ENCODE assay signal across 11 cellular contexts in genomic region chr3:56788506-56788905, GRCh38. TPM values are rescaled to one million over a fixed set of nuclear protein-coding genes. Genes with fewer than 3 reads are reported as not detected.
DNase-seq lines count a peak whose midpoint lies in the region; ATAC-seq and TF ChIP-seq lines count a peak whose summit lies in the region.
"Had no signal": no experiment of that assay in that cellular context is flagged by ENCODE, and none has a peak within 500 bp of the region (broad histone marks: within the 10 kb centered on the region; RNA-seq: fewer than 3 reads in every experiment).

No MANE protein-coding gene starts in this region.

- H3K27ac ChIP-seq in mammary epithelial cell (ENCODE audit: insufficient read depth, low read depth, low read length) (no peak overlapping the region), mucosa of rectum (ENCODE audit: low read depth in 2 of 2, low read length in 2 of 2) (peak overlapping the region; percentile 43 to 46), transverse colon (peak overlapping the region; percentile 39 to 60 (median 53))
- H3K27ac ChIP-seq: BLaER1 had no signal

- H3K9me3 ChIP-seq in mammary epithelial cell (replicated peaks; ENCODE audit: insufficient read depth, low read length) (no peaks in the 10 kb centered on the region), mucosa of rectum (ENCODE audit: control insufficient read depth in 2 of 2, low read length in 2 of 2) (no peaks in the 10 kb centered on the region), transverse colon (no peaks in the 10 kb centered on the region)
- H3K9me3 ChIP-seq: BLaER1, HAP-1 had no signal

- peaks cover 91% of the 10 kb centered on the region for H3K79me2 ChIP-seq in mammary epithelial cell (ENCODE audit: insufficient read depth, low read length)

- no TSS peak for BruUV-seq in MCF 10A (replicated peaks; lab: Mats Ljungman, UMichigan)
- no TSS peak for BruUV-seq in mammary epithelial cell (replicated peaks; lab: Mats Ljungman, UMichigan)

- TF ChIP-seq CTCF in MCF 10A (IDR thresholded peaks at IDR 0.05; ENCODE audit: unreplicated experiment) (no peak), mammary epithelial cell (conservative IDR thresholded peaks at IDR 0.05 in 1 of 2, IDR thresholded peaks at IDR 0.05 in 1 of 2; ENCODE audit: extremely low read depth in 1 of 2, insufficient read depth in 1 of 2, low read depth in 1 of 2, low read length in 2 of 2) (no peak), transverse colon (IDR thresholded peaks at IDR 0.05) (no peak)

- DNase-seq in MCF 10A (ENCODE audit: unreplicated experiment), result no peak
- no peak for DNase-seq in mammary epithelial cell
- no peak for DNase-seq in transverse colon
- no peak for DNase-seq in effector CD4-positive, alpha-beta T cell
- DNase-seq in ACHN, result no peak
- DNase-seq: nephron progenitor cell had no signal

- 42% methylated on average over 2 of the region's 2 CpGs for WGBS in mammary epithelial cell (ENCODE audit: low coverage, missing lambda C conversion rate)
- WGBS in transverse colon (ENCODE audit: low coverage in 1 of 2), 2 donors, result 20 to 85% methylated on average over 1 to 2 of the region's 2 CpGs

- peaks cover under 1% of the 10 kb centered on the region for H3K9me3 Mint-ChIP-seq in MCF 10A (ENCODE audit: unreplicated experiment)
- no peaks in the 10 kb centered on the region for H3K9me3 Mint-ChIP-seq in activated naive CD4-positive, alpha-beta T cell treated with anti-CD3 and anti-CD28 coated beads, Interleukin-2, amount 50 U/mL, for 24 hours
- H3K9me3 Mint-ChIP-seq: nephron progenitor cell had no signal

- H3K27me3 Mint-ChIP-seq in MCF 10A (ENCODE audit: insufficient read depth, unreplicated experiment), result no peaks in the 10 kb centered on the region
- no peaks in the 10 kb centered on the region for H3K27me3 Mint-ChIP-seq in activated naive CD4-positive, alpha-beta T cell treated with anti-CD3 and anti-CD28 coated beads, Interleukin-2, amount 50 U/mL, for 24 hours

- in situ Hi-C loops in mammary epithelial cell (cut with MboI; ENCODE audit: low sequenced_read_pairs in 2 of 2) (no loop called here), transverse colon (cut with MboI; ENCODE audit: low pct_ligation_motif_present in 1 of 4, low pct_unique_long_range_greater_than_20kb in 1 of 4, low sequenced_read_pairs in 3 of 4) (no loop called here), ACHN (cut with HindIII; ENCODE audit: low pct_ligation_motif_present, low pct_unique_long_range_greater_than_20kb, low sequenced_read_pairs) (no loop called here)

- no peak for TF ChIP-seq EP300 in transverse colon (IDR thresholded peaks at IDR 0.05; ENCODE audit: low read depth)

- H3K4me3 ChIP-seq in mammary epithelial cell (replicated peaks in 1 of 3; ENCODE audit: insufficient read depth in 1 of 3, low read depth in 2 of 3, low read length in 3 of 3) (no peak overlapping the region), mucosa of rectum (ENCODE audit: low read length in 2 of 2) (no peak overlapping the region), transverse colon (no peak overlapping the region)
- H3K4me3 ChIP-seq: BLaER1, HAP-1 had no signal

- ATAC-seq in GM18868 (IDR thresholded peaks at IDR 0.05; ENCODE audit: unreplicated experiment), result no peak

- H3K4me3 Mint-ChIP-seq in MCF 10A (ENCODE audit: unreplicated experiment), result no peak overlapping the region
- H3K4me3 Mint-ChIP-seq in activated naive CD4-positive, alpha-beta T cell treated with anti-CD3 and anti-CD28 coated beads, Interleukin-2, amount 50 U/mL, for 24 hours, result peak overlapping the region; percentile 64
- H3K4me3 Mint-ChIP-seq: nephron progenitor cell had no signal

- no peaks in the 10 kb centered on the region for H3K36me3 Mint-ChIP-seq in MCF 10A (ENCODE audit: insufficient read depth, unreplicated experiment)
- H3K36me3 Mint-ChIP-seq in activated naive CD4-positive, alpha-beta T cell treated with anti-CD3 and anti-CD28 coated beads, Interleukin-2, amount 50 U/mL, for 24 hours, result peaks cover 12% of the 10 kb centered on the region

- dilution Hi-C loops in mammary epithelial cell (cut with HindIII; ENCODE audit: low sequenced_read_pairs), result no loop called here

- H3K36me3 ChIP-seq in mammary epithelial cell (ENCODE audit: insufficient read depth, low read length) (no peaks in the 10 kb centered on the region), mucosa of rectum (ENCODE audit: control insufficient read depth in 2 of 2, insufficient read depth in 2 of 2, low read length in 2 of 2) (no peaks in the 10 kb centered on the region), transverse colon (no peaks in the 10 kb centered on the region)
- H3K36me3 ChIP-seq: BLaER1, HAP-1 had no signal

- peak overlapping the region; percentile 46 for H3K27ac Mint-ChIP-seq in MCF 10A (ENCODE audit: low read depth, unreplicated experiment)
- peak overlapping the region; percentile 97 for H3K27ac Mint-ChIP-seq in activated naive CD4-positive, alpha-beta T cell treated with anti-CD3 and anti-CD28 coated beads, Interleukin-2, amount 50 U/mL, for 24 hours

- no peaks in the 10 kb centered on the region for H4K20me1 ChIP-seq in mammary epithelial cell (ENCODE audit: insufficient read depth, low read length)
- H4K20me1 ChIP-seq: BLaER1 had no signal

- POLR2A ChIA-PET in MCF 10A (lab: Yijun Ruan, JAX), result interaction anchor here (0.7 to 1.3 kb wide), 5 partner anchors 12 to 95 kb away, joined by 3 to 6 read pairs (median 3); no protein-coding TSS in a partner anchor

- H3K27me3 ChIP-seq in mammary epithelial cell (ENCODE audit: insufficient read depth, low read length), result no peaks in the 10 kb centered on the region
- no peaks in the 10 kb centered on the region for H3K27me3 ChIP-seq in mucosa of rectum (ENCODE audit: control insufficient read depth in 2 of 2, insufficient read depth in 2 of 2, low read length in 2 of 2)
- H3K27me3 ChIP-seq in transverse colon, result no peaks in the 10 kb centered on the region
- H3K27me3 ChIP-seq: BLaER1 had no signal

- CTCF ChIA-PET in MCF 10A (lab: Yijun Ruan, JAX) (interaction anchor here (0.7 to 3.4 kb wide), 5 partner anchors 9 to 200 kb away, joined by 3 to 34 read pairs (median 6); partner anchors contain the start of gene ARHGEF3), mammary epithelial cell (lab: Charles Lee; ENCODE audit: low non-redundant PET) (no interaction called here)

- peaks cover 29% of the 10 kb centered on the region for H3K4me1 Mint-ChIP-seq in MCF 10A (ENCODE audit: insufficient read depth, unreplicated experiment)
- H3K4me1 Mint-ChIP-seq in activated naive CD4-positive, alpha-beta T cell treated with anti-CD3 and anti-CD28 coated beads, Interleukin-2, amount 50 U/mL, for 24 hours, result peaks cover 91% of the 10 kb centered on the region

- TF ChIP-seq POLR2A in transverse colon (IDR thresholded peaks at IDR 0.05), result no peak

- no peak overlapping the region for H3K9ac ChIP-seq in mammary epithelial cell (ENCODE audit: insufficient read depth, low read length)
- H3K9ac ChIP-seq in mucosa of rectum (ENCODE audit: low read depth in 1 of 2, low read length in 2 of 2), result no peak overlapping the region
- H3K9ac ChIP-seq: BLaER1 had no signal

- intact Hi-C loops in MCF 10A (cut with micrococcal nuclease) (no loop called here), mammary epithelial cell (cut with micrococcal nuclease) (no loop called here), transverse colon (cut with DNase I; ENCODE audit: low total_unique reads) (no loop called here)

- no peak overlapping the region for H3K4me2 ChIP-seq in mammary epithelial cell (ENCODE audit: insufficient read depth, low read depth, low read length)
- H3K4me2 ChIP-seq: BLaER1 had no signal

- peaks cover 31% of the 10 kb centered on the region for H3K4me1 ChIP-seq in mammary epithelial cell (ENCODE audit: insufficient read depth, low read length)
- peaks cover 8 to 9% of the 10 kb centered on the region in 2 donors for H3K4me1 ChIP-seq in mucosa of rectum (ENCODE audit: control insufficient read depth in 2 of 2, insufficient read depth in 2 of 2, low read length in 2 of 2)
- H3K4me1 ChIP-seq in transverse colon, result peaks cover 5 to 51% (median 10%) of the 10 kb centered on the region in 4 donors

- no peak overlapping the region for H2AFZ ChIP-seq in mammary epithelial cell (ENCODE audit: low read depth, low read length)

RNA-seq across cellular contexts. Expression of gene ARHGEF3, which starts 13.2 kb away (rescaled TPM):
- total RNA-seq in MCF 10A (2022) (10.6 and 13.1 TPM in 2 replicates), mammary epithelial cell (10 to 100 TPM; 17.5 to 43.7 TPM), transverse colon (10 to 100 TPM in 1 of 4 donors, 1 to 10 TPM in 3; 2.6 to 13.2 (median 5.6) TPM)
- 30.8 TPM for polyA plus RNA-seq in mammary epithelial cell
- 44.5 TPM for polyA minus RNA-seq in mammary epithelial cell
